In genomic region chr12:65122661-65123060, GRCh38 we compare ENCODE assay signal across 21 cellular contexts. TPM values are rescaled to one million over a fixed set of nuclear protein-coding genes. Genes with fewer than 3 reads are reported as not detected.
DNase-seq lines count a peak whose midpoint lies in the region; ATAC-seq and TF ChIP-seq lines count a peak whose summit lies in the region.
"Had no signal": no experiment of that assay in that cellular context is flagged by ENCODE, and none has a peak within 500 bp of the region (broad histone marks: within the 10 kb centered on the region; RNA-seq: fewer than 3 reads in every experiment).

No MANE protein-coding gene starts in this region.

- TF ChIP-seq CTCF in lower leg skin (IDR thresholded peaks at IDR 0.05): no peak

- DNase-seq in COLO668 (lab: John Stamatoyannopoulos, UW; ENCODE audit: unreplicated experiment): peak; percentile 23
- DNase-seq in HT-29 (ENCODE audit: low spot score): peak; percentile 14
- peak; percentile 11 for DNase-seq in NCI-H526 treated with DMSO at 0.1 percent for 48 hours (lab: John Stamatoyannopoulos, UW)
- peak in 1 of 2 donors; percentile 6 for DNase-seq in left colon
- DNase-seq in NCI-H1092 treated with DMSO at 0.1 percent for 48 hours (lab: John Stamatoyannopoulos, UW): no peak
- no peak for DNase-seq in mesenteric fat pad (ENCODE audit: low spot score)
- DNase-seq in lower leg skin (ENCODE audit: low spot score in 2 of 2): no peak
- DNase-seq: ACHN; activated CD4-positive, alpha-beta T cell treated with anti-CD3 and anti-CD28 coated beads for 48 hours; activated naive CD4-positive, alpha-beta T cell treated with anti-CD3 and anti-CD28 coated beads for 36 hours; activated T-cell treated with anti-CD3 and anti-CD28 coated beads, Interleukin-2, amount 50 U/mL, for 48 hours; dermis blood vessel endothelial cell; heart right ventricle; Karpas-422; NCI-H1092 had no signal

- H3K4me3 ChIP-seq in lower leg skin (ENCODE audit: low read depth, poor library complexity, severe bottlenecking): no peak overlapping the region
- H3K4me3 ChIP-seq: BLaER1 treated with 17β-estradiol and CSF1 and Interleukin-3, amounts not matched to agents 10 nM and 100 nM; GM12878; heart right ventricle had no signal

- intact Hi-C loops in left colon (cut with DNase I, micrococcal nuclease): loop anchor here in 1 of 2 donors (10.0 kb wide), 1 partner anchor 228 kb away; no protein-coding TSS in a partner anchor
- intact Hi-C loops in lower leg skin (cut with DNase I; ENCODE audit: low total_unique reads): loop anchor here (10.0 kb wide), 1 partner anchor 228 kb away; no protein-coding TSS in a partner anchor

- 47 to 55% methylated on average over 6 of the region's 6 CpGs for WGBS in lower leg skin, 2 donors

- TF ChIP-seq POLR2A in lower leg skin (IDR thresholded peaks at IDR 0.05): no peak

- ATAC-seq in left colon: peak; percentile 48
- ATAC-seq in HG03521 (IDR thresholded peaks at IDR 0.05; ENCODE audit: unreplicated experiment): no peak
- ATAC-seq: heart right ventricle had no signal

RNA-seq across cellular contexts. Expression of gene WIF1, which starts 1.6 kb away (rescaled TPM):
- total RNA-seq in HT-29 (2014; rRNA removed; shearing (Covaris generic)): not detected in 2 replicates
- total RNA-seq in left colon (under 1 TPM; 0.25 to 0.55 TPM), mesenteric fat pad (1.8 TPM), lower leg skin (1 to 10 TPM; 1.7 to 4.2 (median 2.3) TPM)
- total RNA-seq: dermis blood vessel endothelial cell; GM12878; heart right ventricle; SK-MEL-5; subcutaneous adipose tissue; T-helper 2 cell treated with Interferon-gamma antibody and Interleukin-4, amounts not matched to agents 100 ng/mL and 5 ng/mL, for 36 hours had no signal

RNA-seq across cellular contexts. Expression of gene LEMD3, which starts 46.7 kb away (rescaled TPM):
- total RNA-seq in HT-29 (2014; rRNA removed; shearing (Covaris generic)): 64.2 and 70.9 TPM in 2 replicates
- 10 to 100 TPM; 36.4 to 37.2 TPM for total RNA-seq in left colon
- 26.1 TPM for total RNA-seq in mesenteric fat pad
- 10 to 100 TPM; 45.1 to 89.8 (median 53.7) TPM for total RNA-seq in lower leg skin

Comparison
In these comparisons a context has a peak if more than half of its experiments do, and no peak if none do; other contexts are left out.
1. DNase-seq: peak in COLO668 (single experiment), HT-29 (single experiment) and NCI-H526 treated with DMSO at 0.1 percent for 48 hours (single experiment); none in NCI-H1092 treated with DMSO at 0.1 percent for 48 hours (single experiment), mesenteric fat pad (single experiment) and lower leg skin (0 of 2).